In genomic region chr2:181777654-181778053, GRCh38 we compare ENCODE assay signal across 22 cellular contexts.
A peak's percentile ranks its signal among the peaks of the same experiment; 100 is the strongest.
DNase-seq lines count a peak whose midpoint lies in the region; FAIRE-seq and TF ChIP-seq lines count a peak whose summit lies in the region.
"Had no signal": no experiment of that assay in that cellular context is flagged by ENCODE, and none has a peak within 500 bp of the region (broad histone marks: within the 10 kb centered on the region; RNA-seq: fewer than 3 reads in every experiment).

No MANE protein-coding gene starts in this region.

- FAIRE-seq in bronchial epithelial cell (lab: Jason Lieb, UNC) = no peak

- DNase-seq in DMS153 (lab: John Stamatoyannopoulos, UW) = peak; percentile 33
- DNase-seq in DMS153 treated with DMSO at 0.1 percent for 48 hours (lab: John Stamatoyannopoulos, UW; ENCODE audit: unreplicated experiment) = no peak
- peak; percentile 54 for DNase-seq in LoVo (ENCODE audit: low spot score)
- peak; percentile 44 for DNase-seq in bronchial epithelial cell (ENCODE audit: low read depth)
- DNase-seq in osteocyte (ENCODE audit: extremely low spot score, unreplicated experiment) = no peak
- no peak for DNase-seq in GM10266 (ENCODE audit: extremely low spot score)
- no peak for DNase-seq in cerebellum (ENCODE audit: low spot score)
- DNase-seq in KBM-7 = no peak
- DNase-seq: CD4-positive, alpha-beta memory T cell; EL; GF-D8; H9; NCI-H1092 treated with DMSO at 0.1 percent for 48 hours; NCI-H1436 treated with DMSO at 0.1 percent for 48 hours; NCI-H1930; NCI-H2227 treated with DMSO at 0.1 percent for 48 hours; NCI-H524; OCI-M1; Right ventricle myocardium superior; SW 1271; T-helper 17 cell had no signal

- H3K9me3 Mint-ChIP-seq in osteocyte (ENCODE audit: unreplicated experiment) = peaks cover 10% of the 10 kb centered on the region
- H3K9me3 Mint-ChIP-seq: H9 had no signal

- H3K27me3 ChIP-seq in bronchial epithelial cell (ENCODE audit: control insufficient read depth, insufficient read depth, low read length) = no peaks in the 10 kb centered on the region
- H3K27me3 ChIP-seq: BLaER1 treated with 17β-estradiol and CSF1 and Interleukin-3, amounts not matched to agents 10 nM and 100 nM had no signal

- no peak overlapping the region for H3K4me3 ChIP-seq in bronchial epithelial cell (ENCODE audit: low read depth, low read length)
- H3K4me3 ChIP-seq: BLaER1 treated with 17β-estradiol and CSF1 and Interleukin-3, amounts not matched to agents 10 nM and 100 nM had no signal

- TF ChIP-seq CTCF in bronchial epithelial cell (IDR thresholded peaks at IDR 0.05; ENCODE audit: insufficient read depth, low read length, severe bottlenecking) = no peak
- TF ChIP-seq CTCF in osteocyte (IDR thresholded peaks at IDR 0.05) = no peak
- TF ChIP-seq CTCF in GM10266 (IDR thresholded peaks at IDR 0.05; ENCODE audit: control insufficient read depth, insufficient read depth, low read depth, missing control alignments) = no peak

- H3K27ac Mint-ChIP-seq in osteocyte (ENCODE audit: unreplicated experiment) = peak overlapping the region; percentile 24
- H3K27ac Mint-ChIP-seq: CD4-positive, alpha-beta memory T cell; H9; T-helper 17 cell had no signal

- H3K36me3 Mint-ChIP-seq in osteocyte (ENCODE audit: unreplicated experiment) = no peaks in the 10 kb centered on the region
- H3K36me3 Mint-ChIP-seq: CD4-positive, alpha-beta memory T cell had no signal

- peaks cover 60% of the 10 kb centered on the region for H3K4me1 Mint-ChIP-seq in osteocyte (ENCODE audit: unreplicated experiment)
- H3K4me1 Mint-ChIP-seq: T-helper 17 cell had no signal

- H3K27me3 Mint-ChIP-seq in osteocyte (ENCODE audit: unreplicated experiment) = no peaks in the 10 kb centered on the region
- H3K27me3 Mint-ChIP-seq: T-helper 17 cell had no signal

- in situ Hi-C loops in KBM-7 (cut with MboI; ENCODE audit: low pct_unique_long_range_greater_than_20kb, low sequenced_read_pairs) = no loop called here

- H3K36me3 ChIP-seq in bronchial epithelial cell (ENCODE audit: control insufficient read depth, insufficient read depth, low read length) = no peaks in the 10 kb centered on the region
- H3K36me3 ChIP-seq: BLaER1 treated with 17β-estradiol and CSF1 and Interleukin-3, amounts not matched to agents 10 nM and 100 nM had no signal

- no peak overlapping the region for H3K4me3 Mint-ChIP-seq in osteocyte (ENCODE audit: unreplicated experiment)
- H3K4me3 Mint-ChIP-seq: CD4-positive, alpha-beta memory T cell; H9; T-helper 17 cell had no signal

Comparison
In these comparisons a context has a peak if more than half of its experiments do, and no peak if none do; other contexts are left out.
1. DNase-seq: peak in DMS153 (single experiment), LoVo (single experiment) and bronchial epithelial cell (single experiment); none in DMS153 treated with DMSO at 0.1 percent for 48 hours (single experiment), osteocyte (single experiment), GM10266 (single experiment), cerebellum (single experiment) and KBM-7 (single experiment).